Comparison of ENCODE assay signal across 25 cellular contexts in the genomic region with DNA sequence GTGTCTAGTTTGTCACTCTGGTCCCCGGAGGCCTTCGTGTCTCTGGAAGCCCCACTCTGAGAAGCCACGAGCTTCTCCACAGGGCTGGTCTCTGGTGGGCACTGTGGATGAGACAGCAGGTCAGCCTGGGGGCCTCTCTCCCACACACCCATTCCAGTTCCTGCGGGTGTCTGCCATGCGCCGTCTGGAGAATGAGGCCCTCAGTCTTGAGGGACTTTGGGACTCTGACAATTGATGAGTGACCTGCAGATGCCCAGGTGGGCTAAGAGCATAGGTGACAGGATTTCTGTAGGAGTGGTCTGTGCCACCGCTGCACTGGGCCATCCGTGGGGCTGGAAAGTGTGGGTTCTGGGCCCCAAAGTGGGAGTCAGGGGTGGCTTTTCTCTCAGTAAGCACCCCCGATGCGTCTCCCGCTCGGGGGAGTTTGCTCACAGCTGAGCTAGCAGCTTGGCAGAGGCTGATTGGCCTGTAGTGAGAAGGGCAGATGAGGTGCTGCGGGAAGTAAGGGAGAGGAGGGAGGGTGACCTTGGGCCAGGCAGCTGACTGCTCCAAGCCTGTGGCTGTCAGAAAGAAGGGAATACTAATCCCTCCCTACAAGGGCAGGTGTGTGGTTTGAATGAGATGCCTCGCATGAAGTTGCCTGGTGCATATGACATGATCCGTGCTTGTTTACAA. TPM values are rescaled to one million over a fixed set of nuclear protein-coding genes. Genes with fewer than 3 reads are reported as not detected.
DNase-seq lines count a peak whose midpoint lies in the region; ATAC-seq and TF ChIP-seq lines count a peak whose summit lies in the region.
"Had no signal": no experiment of that assay in that cellular context is flagged by ENCODE, and none has a peak within 500 bp of the region (broad histone marks: within the 10 kb centered on the region; RNA-seq: fewer than 3 reads in every experiment).

No MANE protein-coding gene starts in this region.

- TF ChIP-seq EP300 in stomach (IDR thresholded peaks at IDR 0.05) = no peak

- in situ Hi-C loops in mammary epithelial cell (cut with MboI; ENCODE audit: low sequenced_read_pairs in 2 of 2) = loop anchor here (10.0 to 25.0 kb wide), 2 partner anchors 158 to 906 kb away; no protein-coding TSS in a partner anchor

- no TSS peak for BruUV-seq in mammary epithelial cell (replicated peaks; lab: Mats Ljungman, UMichigan)

- H3K9me3 ChIP-seq in heart left ventricle = no peaks in the 10 kb centered on the region
- H3K9me3 ChIP-seq in left ventricle myocardium inferior (replicated peaks) = no peaks in the 10 kb centered on the region
- no peaks in the 10 kb centered on the region for H3K9me3 ChIP-seq in mammary epithelial cell (replicated peaks; ENCODE audit: insufficient read depth, low read length)
- H3K9me3 ChIP-seq in testis = no peaks in the 10 kb centered on the region
- no peaks in the 10 kb centered on the region for H3K9me3 ChIP-seq in stomach
- H3K9me3 ChIP-seq: BLaER1, Caco-2, suprapubic skin had no signal

- no peaks in the 10 kb centered on the region for H3K4me1 ChIP-seq in heart left ventricle
- H3K4me1 ChIP-seq in left ventricle myocardium inferior = no peaks in the 10 kb centered on the region
- no peaks in the 10 kb centered on the region for H3K4me1 ChIP-seq in mammary epithelial cell (ENCODE audit: insufficient read depth, low read length)
- no peaks in the 10 kb centered on the region for H3K4me1 ChIP-seq in testis
- peaks cover 0 to under 1% (median 0%) of the 10 kb centered on the region in 4 donors for H3K4me1 ChIP-seq in stomach
- H3K4me1 ChIP-seq: Caco-2, suprapubic skin had no signal

- no peak overlapping the region for H3K4me3 ChIP-seq in heart left ventricle
- H3K4me3 ChIP-seq in left ventricle myocardium inferior = no peak overlapping the region
- H3K4me3 ChIP-seq in mammary epithelial cell (replicated peaks in 1 of 3; ENCODE audit: insufficient read depth in 1 of 3, low read depth in 2 of 3, low read length in 3 of 3) = no peak overlapping the region
- no peak overlapping the region for H3K4me3 ChIP-seq in testis
- no peak overlapping the region for H3K4me3 ChIP-seq in stomach
- H3K4me3 ChIP-seq: BLaER1, suprapubic skin had no signal

- CTCF ChIA-PET in mammary epithelial cell (lab: Charles Lee; ENCODE audit: low non-redundant PET) = no interaction called here

- TF ChIP-seq CTCF in heart left ventricle (IDR thresholded peaks at IDR 0.05) (no peak), left ventricle myocardium inferior (IDR thresholded peaks at IDR 0.05; ENCODE audit: borderline replicate concordance) (no peak), mammary epithelial cell (conservative IDR thresholded peaks at IDR 0.05 in 1 of 2, IDR thresholded peaks at IDR 0.05 in 1 of 2; ENCODE audit: extremely low read depth in 1 of 2, insufficient read depth in 1 of 2, low read depth in 1 of 2, low read length in 2 of 2) (no peak), testis (IDR thresholded peaks at IDR 0.05) (no peak), stomach (IDR thresholded peaks at IDR 0.05) (no peak)

- intact Hi-C loops in heart left ventricle (cut with DNase I) (loop anchor here in 3 of 10 donors (5.0 to 10.0 kb wide), 2 partner anchors 156 to 158 kb away; no protein-coding TSS in a partner anchor), left ventricle myocardium inferior (cut with micrococcal nuclease) (loop anchor here (10.0 kb wide), 1 partner anchor 218 kb away; no protein-coding TSS in a partner anchor), mammary epithelial cell (cut with micrococcal nuclease) (no loop called here), testis (cut with DNase I; ENCODE audit: low total_unique reads) (no loop called here), stomach (cut with DNase I; ENCODE audit: low total_unique reads) (loop anchor here (10.0 kb wide), 1 partner anchor 228 kb away; no protein-coding TSS in a partner anchor)

- no peaks in the 10 kb centered on the region for H3K36me3 ChIP-seq in heart left ventricle
- no peaks in the 10 kb centered on the region for H3K36me3 ChIP-seq in left ventricle myocardium inferior
- no peaks in the 10 kb centered on the region for H3K36me3 ChIP-seq in mammary epithelial cell (ENCODE audit: insufficient read depth, low read length)
- no peaks in the 10 kb centered on the region for H3K36me3 ChIP-seq in testis (ENCODE audit: low read depth, missing control alignments)
- H3K36me3 ChIP-seq in stomach = no peaks in the 10 kb centered on the region
- H3K36me3 ChIP-seq: BLaER1, suprapubic skin had no signal

- WGBS in heart left ventricle, 4 donors = 65 to 74% (median 72%) methylated on average over 12 to 15 of the region's 15 CpGs
- 79% methylated on average over 15 of the region's 15 CpGs for WGBS in mammary epithelial cell (ENCODE audit: low coverage, missing lambda C conversion rate)
- 57 to 60% methylated on average over 10 to 15 of the region's 15 CpGs for WGBS in testis, 2 donors
- WGBS in stomach, 5 donors = 73 to 74% (median 74%) methylated on average over 12 to 15 of the region's 15 CpGs

- DNase-seq in heart left ventricle (no peak), left ventricle myocardium inferior (no peak), NCI-H69 (lab: John Stamatoyannopoulos, UW) (peak; percentile 51), mammary epithelial cell (no peak), testis (peak; percentile 69), stomach (no peak), NCI-H2196 (lab: John Stamatoyannopoulos, UW; ENCODE audit: unreplicated experiment) (no peak)
- DNase-seq: activated CD4-positive, alpha-beta T cell treated with anti-CD3 and anti-CD28 coated beads, Interleukin-2, amount 10 ng/mL, durations not matched to agents 7 days and 5 days; activated CD8-positive, alpha-beta memory T cell treated with anti-CD3 and anti-CD28 coated beads, Interleukin-2, amount 10 ng/mL, durations not matched to agents 7 days and 5 days; activated naive CD4-positive, alpha-beta T cell treated with anti-CD3 and anti-CD28 coated beads for 36 hours; activated T-cell treated with anti-CD3 and anti-CD28 coated beads, Interleukin-2, amount 50 U/mL, for 72 hours; Caco-2; dermis blood vessel endothelial cell; kidney; NCI-H1092; NCI-H2029; NCI-H510A; stimulated activated CD4-positive, alpha-beta T cell treated with anti-CD3 and anti-CD28 coated beads, Interleukin-4, amount 100 ng/mL, for 1 hour had no signal

- peak in 3 of 4 donors; percentile 33 to 64 (median 62) for ATAC-seq in heart left ventricle
- ATAC-seq: activated CD8-positive, alpha-beta memory T cell treated with anti-CD3 and anti-CD28 coated beads, Interleukin-2, amount 10 ng/mL, durations not matched to agents 7 days and 5 days; activated T-cell treated with anti-CD3 and anti-CD28 coated beads, Interleukin-2, amount 50 U/mL, for 72 hours; SK-N-SH treated with all-trans-retinoic acid at 6 μM for 48 hours; stimulated activated memory B cell treated with anti-CD40 and anti-IgM and Interleukin-4, amounts not matched to agents 10 μg/mL and 1 μg/mL and 100 μg/mL, for 72 hours had no signal

- H2AFZ ChIP-seq in mammary epithelial cell (ENCODE audit: low read depth, low read length) = peak overlapping the region; percentile 46

- H3K9ac ChIP-seq in mammary epithelial cell (ENCODE audit: insufficient read depth, low read length) = no peak overlapping the region
- H3K9ac ChIP-seq: BLaER1 had no signal

- H3K4me2 ChIP-seq in mammary epithelial cell (ENCODE audit: insufficient read depth, low read depth, low read length) = no peak overlapping the region

- H3K27ac ChIP-seq in heart left ventricle (no peak overlapping the region), left ventricle myocardium inferior (replicated peaks) (no peak overlapping the region), mammary epithelial cell (ENCODE audit: insufficient read depth, low read depth, low read length) (no peak overlapping the region), testis (no peak overlapping the region), stomach (no peak overlapping the region)
- H3K27ac ChIP-seq: BLaER1, suprapubic skin, VCaP had no signal

- dilution Hi-C loops in mammary epithelial cell (cut with HindIII; ENCODE audit: low sequenced_read_pairs) = no loop called here

- no peaks in the 10 kb centered on the region for H4K20me1 ChIP-seq in mammary epithelial cell (ENCODE audit: insufficient read depth, low read length)

- TF ChIP-seq POLR2A in heart left ventricle (IDR thresholded peaks at IDR 0.05) (no peak), testis (IDR thresholded peaks at IDR 0.05) (no peak), stomach (IDR thresholded peaks at IDR 0.05) (no peak)

- H3K79me2 ChIP-seq in mammary epithelial cell (ENCODE audit: insufficient read depth, low read length) = no peaks in the 10 kb centered on the region

- peaks cover 0 to 79% (median 30%) of the 10 kb centered on the region in 9 donors for H3K27me3 ChIP-seq in heart left ventricle
- peaks cover 97% of the 10 kb centered on the region for H3K27me3 ChIP-seq in left ventricle myocardium inferior (ENCODE audit: low read depth)
- H3K27me3 ChIP-seq in mammary epithelial cell (ENCODE audit: insufficient read depth, low read length) = no peaks in the 10 kb centered on the region
- no peaks in the 10 kb centered on the region for H3K27me3 ChIP-seq in testis
- H3K27me3 ChIP-seq in stomach = peaks cover 13 to 97% (median 60%) of the 10 kb centered on the region in 3 donors
- H3K27me3 ChIP-seq: BLaER1 had no signal

RNA-seq across cellular contexts. Expression of gene LHX4, which starts 26.4 kb away (rescaled TPM):
- total RNA-seq in heart left ventricle (not detected), left ventricle myocardium inferior (not detected), mammary epithelial cell (not detected), testis (1 to 10 TPM in 1 of 2 donors, under 1 TPM in 1; 0.63 to 1.3 TPM), stomach (under 1 TPM in 1 of 5 donors, not detected in 4; 0.18 TPM)
- polyA plus RNA-seq in heart left ventricle (not detected), mammary epithelial cell (not detected), testis (ENCODE audit: insufficient read depth, low read depth, low replicate concordance) (5.2 TPM), stomach (under 1 TPM in 1 of 3 donors, not detected in 2; 0.03 TPM)
- polyA minus RNA-seq in mammary epithelial cell = 0.16 TPM
- total RNA-seq: activated CD4-positive, alpha-beta T cell treated with anti-CD3 and anti-CD28 coated beads, Interleukin-2, amount 10 ng/mL, durations not matched to agents 7 days and 5 days; activated CD8-positive, alpha-beta memory T cell treated with anti-CD3 and anti-CD28 coated beads, Interleukin-2, amount 10 ng/mL, durations not matched to agents 7 days and 5 days; activated naive CD4-positive, alpha-beta T cell treated with anti-CD3 and anti-CD28 coated beads for 36 hours; activated T-cell treated with anti-CD3 and anti-CD28 coated beads, Interleukin-2, amount 50 U/mL, for 72 hours; dermis blood vessel endothelial cell; kidney; T-helper 2 cell treated with Interferon-gamma antibody and Interleukin-4, amounts not matched to agents 100 ng/mL and 5 ng/mL, for 36 hours; urinary bladder had no signal

Comparison
In these comparisons a context has a peak if more than half of its experiments do, and no peak if none do; other contexts are left out.
1. DNase-seq: peak in NCI-H69 (single experiment) and testis (single experiment); none in heart left ventricle (0 of 5), left ventricle myocardium inferior (single experiment), mammary epithelial cell (single experiment), stomach (single experiment) and NCI-H2196 (single experiment).
2. intact Hi-C loops: an anchor here in left ventricle myocardium inferior (10.0 kb wide) and stomach (10.0 kb wide); none called in mammary epithelial cell and testis.